ENCODE assay signal across 20 cellular contexts in genomic region chr10:100287756-100288155, GRCh38. TPM values are rescaled to one million over a fixed set of nuclear protein-coding genes. Genes with fewer than 3 reads are reported as not detected.
A peak's percentile ranks its signal among the peaks of the same experiment; 100 is the strongest.
DNase-seq lines count a peak whose midpoint lies in the region; ATAC-seq, FAIRE-seq and TF ChIP-seq lines count a peak whose summit lies in the region.
"Had no signal": no experiment of that assay in that cellular context is flagged by ENCODE, and none has a peak within 500 bp of the region (broad histone marks: within the 10 kb centered on the region; RNA-seq: fewer than 3 reads in every experiment).

No MANE protein-coding gene starts in this region.

- no peak overlapping the region for H2BK5ac ChIP-seq in H1 (ENCODE audit: low read depth, low read length)

- CTCF ChIA-PET in RWPE1 (lab: Yijun Ruan, JAX) (no interaction called here), H1 (lab: Charles Lee; ENCODE audit: partially characterized antibody) (interaction anchor here (1.0 to 1.2 kb wide), 3 partner anchors 10 to 16 kb away, joined by 3 to 4 read pairs (median 4); no protein-coding TSS in a partner anchor)

- no peak overlapping the region for H3K4me2 ChIP-seq in H1 (ENCODE audit: insufficient read depth in 1 of 2, low read depth in 2 of 2, low read length in 2 of 2)

- H3K4ac ChIP-seq in H1 (replicated peaks; ENCODE audit: insufficient read length, low read depth, low read length), result no peak overlapping the region

- H3K36me3 Mint-ChIP-seq in activated T-cell treated with anti-CD3 and anti-CD28 coated beads, Interleukin-2, amount 50 U/mL, for 24 hours (ENCODE audit: low read depth), result peaks cover 19% of the 10 kb centered on the region
- peaks cover 3% of the 10 kb centered on the region for H3K36me3 Mint-ChIP-seq in osteocyte (ENCODE audit: unreplicated experiment)

- H3K9me3 Mint-ChIP-seq in activated T-cell treated with anti-CD3 and anti-CD28 coated beads, Interleukin-2, amount 50 U/mL, for 24 hours, result no peaks in the 10 kb centered on the region
- H3K9me3 Mint-ChIP-seq in osteocyte (ENCODE audit: unreplicated experiment), result no peaks in the 10 kb centered on the region

- no peak for ATAC-seq in HG03565 (IDR thresholded peaks at IDR 0.05; ENCODE audit: unreplicated experiment)
- ATAC-seq: GM12878, PC-3 had no signal

- DNase-seq in activated T-cell treated with anti-CD3 and anti-CD28 coated beads, Interleukin-2, amount 50 U/mL, for 24 hours, result no peak
- no peak for DNase-seq in activated T-cell treated with anti-CD3 and anti-CD28 coated beads for 4 hours
- no peak for DNase-seq in RWPE1 (ENCODE audit: low spot score)
- no peak for DNase-seq in H1 (ENCODE audit: low read depth in 1 of 2, low spot score in 2 of 2)
- no peak for DNase-seq in osteocyte (ENCODE audit: extremely low spot score, unreplicated experiment)
- DNase-seq in NCI-H748 (lab: John Stamatoyannopoulos, UW; ENCODE audit: unreplicated experiment), result no peak
- DNase-seq in GF-D8 (lab: John Stamatoyannopoulos, UW), result no peak
- DNase-seq: adrenal gland, cerebellar nuclear complex, COR-L47, foreskin fibroblast, KBM-7, NCI-H748 treated with DMSO at 0.1 percent for 48 hours, PC-3, psoas muscle, SK-N-SH, uterus had no signal

- H4K20me1 ChIP-seq in H1 (replicated peaks in 1 of 2; ENCODE audit: control insufficient read depth in 1 of 2, insufficient read depth in 2 of 2, low read length in 2 of 2), result no peaks in the 10 kb centered on the region

- H2BK15ac ChIP-seq in H1 (ENCODE audit: low read length), result peak overlapping the region; percentile 37; the same call in 1 of the 2 replicates

- H4K8ac ChIP-seq in H1 (ENCODE audit: extremely low read depth, insufficient read depth, low read length), result no peak overlapping the region

- H2BK20ac ChIP-seq in H1 (ENCODE audit: low read length), result 0 out of 2 replicates have a peak overlapping the region, but pooled peaks have one; percentile 75

- H3K9me3 ChIP-seq in H1 (ENCODE audit: insufficient read depth in 2 of 2, low read depth in 1 of 2, low read length in 1 of 2), result no peaks in the 10 kb centered on the region
- H3K9me3 ChIP-seq: adrenal gland, psoas muscle, SK-N-SH, uterus had no signal

- peaks cover 11% of the 10 kb centered on the region for H3K23me2 ChIP-seq in H1 (ENCODE audit: low read depth, low read length)

- no peak overlapping the region for H2AK5ac ChIP-seq in H1 (ENCODE audit: low read depth, low read length)

- no peak overlapping the region for H2BK120ac ChIP-seq in H1 (replicated peaks; ENCODE audit: low read depth, low read length)

- H3K14ac ChIP-seq in H1 (ENCODE audit: insufficient read length), result no peak overlapping the region

- no peaks in the 10 kb centered on the region for H3K27me3 ChIP-seq in H1 (replicated peaks in 1 of 4; ENCODE audit: control insufficient read depth in 3 of 4, extremely low read depth in 1 of 4, insufficient read depth in 3 of 4, low read length in 3 of 4)
- H3K27me3 ChIP-seq: adrenal gland, uterus had no signal

- H3K36me3 ChIP-seq in H1 (ENCODE audit: control insufficient read depth in 2 of 4, insufficient read depth in 4 of 4, low read length in 3 of 4), result peaks cover 0 to 6% (median 4%) of the 10 kb centered on the region in 4 experiments; a peak in 4 of 8 replicates
- H3K36me3 ChIP-seq: adrenal gland, uterus had no signal

- no peaks in the 10 kb centered on the region for H3K79me1 ChIP-seq in H1 (ENCODE audit: low read depth, low read length)

- no peak for TF ChIP-seq CTCF in RWPE1 (conservative IDR thresholded peaks at IDR 0.05; ENCODE audit: low read depth)
- no peak for TF ChIP-seq CTCF in H1 (IDR thresholded peaks at IDR 0.05; ENCODE audit: control extremely low read depth in 1 of 3, insufficient read depth in 1 of 3, low read depth in 1 of 3, low read length in 3 of 3)
- no peak for TF ChIP-seq CTCF in osteocyte (IDR thresholded peaks at IDR 0.05)

- H3K9ac ChIP-seq in H1 (replicated peaks in 1 of 4; ENCODE audit: extremely low read depth in 1 of 4, low read depth in 3 of 4, low read length in 3 of 4), result no peak overlapping the region

- no peak for FAIRE-seq in H1 (lab: Jason Lieb, UNC)
- FAIRE-seq: GM12878 had no signal

- no peak overlapping the region for H4K91ac ChIP-seq in H1 (replicated peaks; ENCODE audit: insufficient read length, low read length)

- peaks cover 0 to 8% (median 4%) of the 10 kb centered on the region in 4 experiments; a peak in 4 of 7 replicates for H3K4me1 ChIP-seq in H1 (replicated peaks in 1 of 4; ENCODE audit: control insufficient read depth in 3 of 4, insufficient read depth in 4 of 4, low read length in 3 of 4)

- peaks cover 28% of the 10 kb centered on the region for H3K4me1 Mint-ChIP-seq in activated T-cell treated with anti-CD3 and anti-CD28 coated beads, Interleukin-2, amount 50 U/mL, for 24 hours (ENCODE audit: low read depth)
- peaks cover 22% of the 10 kb centered on the region for H3K4me1 Mint-ChIP-seq in osteocyte (ENCODE audit: unreplicated experiment)

- no peak for TF ChIP-seq POLR2A in H1 (IDR thresholded peaks at IDR 0.05; ENCODE audit: control extremely low read depth in 1 of 2, low read depth in 2 of 2, low read length in 2 of 2)

- H3K27ac ChIP-seq in RWPE1 (peak overlapping the region; percentile 98), H1 (ENCODE audit: low read depth, low read length) (no peak overlapping the region)
- H3K27ac ChIP-seq: HL-60 had no signal

- H4K5ac ChIP-seq in H1 (ENCODE audit: insufficient read length, low read depth, low read length), result no peak overlapping the region

- no peak overlapping the region for H3K4me3 ChIP-seq in H1 (ENCODE audit: extremely low read depth in 1 of 4, insufficient read depth in 2 of 4, low read depth in 3 of 4, low read length in 4 of 4)
- H3K4me3 ChIP-seq: adrenal gland had no signal

- H3K56ac ChIP-seq in H1 (replicated peaks; ENCODE audit: insufficient read length, low read depth, low read length), result no peak overlapping the region

- no peak overlapping the region for H3K23ac ChIP-seq in H1 (ENCODE audit: insufficient read length)

- H3K27me3 Mint-ChIP-seq in activated T-cell treated with anti-CD3 and anti-CD28 coated beads, Interleukin-2, amount 50 U/mL, for 24 hours, result peaks cover 2% of the 10 kb centered on the region
- H3K27me3 Mint-ChIP-seq in osteocyte (ENCODE audit: unreplicated experiment), result peaks cover 20% of the 10 kb centered on the region

- no peak for TF ChIP-seq EP300 in H1 (IDR thresholded peaks at IDR 0.05; ENCODE audit: borderline replicate concordance in 1 of 2, low read depth in 2 of 2, low read length in 2 of 2)

- WGBS in H1 (ENCODE audit: extremely low coverage in 1 of 2, insufficient coverage in 1 of 2, insufficient read length in 1 of 2, insufficient replicate concordance in 2 of 2, low coverage in 1 of 2, low lambda C conversion rate in 2 of 2, missing lambda C conversion rate in 1 of 2), 2 experiments, result 96% methylated on average over 6 of the region's 6 CpGs; no CpG with 5 or more reads in 1 of the 2 experiments

- H3K27ac Mint-ChIP-seq in activated T-cell treated with anti-CD3 and anti-CD28 coated beads, Interleukin-2, amount 50 U/mL, for 24 hours, result peak overlapping the region; percentile 53
- H3K27ac Mint-ChIP-seq in osteocyte (ENCODE audit: unreplicated experiment), result peak overlapping the region; percentile 56

- H3K4me3 Mint-ChIP-seq in activated T-cell treated with anti-CD3 and anti-CD28 coated beads, Interleukin-2, amount 50 U/mL, for 24 hours, result no peak overlapping the region
- H3K4me3 Mint-ChIP-seq in osteocyte (ENCODE audit: unreplicated experiment), result no peak overlapping the region

- no peak for TF ChIP-seq RAD21 in H1 (IDR thresholded peaks at IDR 0.05 in 1 of 2, conservative IDR thresholded peaks at IDR 0.05 in 1 of 2; ENCODE audit: low read depth in 2 of 2, low read length in 2 of 2)

- H2AFZ ChIP-seq in H1 (ENCODE audit: low read length), result no peak overlapping the region

- POLR2A ChIA-PET in RWPE1 (lab: Yijun Ruan, JAX; ENCODE audit: low non-redundant PET) (no interaction called here), H1 (lab: Charles Lee; ENCODE audit: partially characterized antibody) (interaction anchor here (1.0 to 2.6 kb wide), 3 partner anchors 10 to 411 kb away, joined by 3 to 20 read pairs (median 3); no protein-coding TSS in a partner anchor)

- no peak overlapping the region for H2BK12ac ChIP-seq in H1 (ENCODE audit: low read depth, low read length)

- peaks cover 7 to 32% of the 10 kb centered on the region in 2 experiments; a peak in 3 of 4 replicates for H3K79me2 ChIP-seq in H1 (ENCODE audit: control insufficient read depth in 1 of 2, insufficient read depth in 2 of 2, low read length in 2 of 2)

- no peak overlapping the region for H3K18ac ChIP-seq in H1 (ENCODE audit: extremely low read depth, low read length)

RNA-seq across cellular contexts. Expression of gene BLOC1S2, which starts 1.3 kb away (rescaled TPM):
- total RNA-seq in H1 (2021; fragmentation: NEBNext Ultra II Directional; extraction: Animal tissue kit (Norgen Biotek cat#: 25700)), result 46.5 and 50.6 TPM in 2 replicates
- 13.4 and 25.1 TPM in 2 replicates for polyA plus RNA-seq in H1 (2011; rRNA removed)
- polyA plus RNA-seq in H1 (2011; cell fraction: cytosol; rRNA removed), result 39.6 TPM
- 16.9 TPM for polyA plus RNA-seq in H1 (2011; cell fraction: nucleus; rRNA removed)
- polyA plus RNA-seq in H1 (2012, experiment 1 of 2), result 43.8 to 59.5 TPM (median 48.3 TPM) in 4 replicates
- 8.6 TPM for polyA plus RNA-seq in H1 (2012, experiment 2 of 2)
- 53.1 TPM for polyA plus RNA-seq in H1 (2013, experiment 1 of 2)
- polyA plus RNA-seq in H1 (2013, experiment 2 of 2), result 58.3 TPM
- 6.0 and 14.4 TPM in 2 replicates for polyA minus RNA-seq in H1 (2011; rRNA and poly(A)+ RNA removed)
- 10.1 TPM for polyA minus RNA-seq in H1 (2011; cell fraction: cytosol; rRNA and poly(A)+ RNA removed)
- polyA minus RNA-seq in H1 (2011; cell fraction: nucleus; rRNA and poly(A)+ RNA removed), result 12.1 TPM
- total RNA-seq in osteocyte, result 23.7 and 27.5 TPM in 2 replicates

RNA-seq across cellular contexts. Expression of gene CWF19L1, which starts 20.3 kb away (rescaled TPM):
- 29.9 and 30.1 TPM in 2 replicates for total RNA-seq in H1 (2021; fragmentation: NEBNext Ultra II Directional; extraction: Animal tissue kit (Norgen Biotek cat#: 25700))
- polyA plus RNA-seq in H1 (2011; rRNA removed), result 8.2 and 11.1 TPM in 2 replicates
- polyA plus RNA-seq in H1 (2011; cell fraction: cytosol; rRNA removed), result 12.7 TPM
- 14.4 TPM for polyA plus RNA-seq in H1 (2011; cell fraction: nucleus; rRNA removed)
- 19.3 to 26.5 TPM (median 21.4 TPM) in 4 replicates for polyA plus RNA-seq in H1 (2012, experiment 1 of 2)
- 20.6 TPM for polyA plus RNA-seq in H1 (2012, experiment 2 of 2)
- 19.0 TPM for polyA plus RNA-seq in H1 (2013, experiment 1 of 2)
- 17.6 TPM for polyA plus RNA-seq in H1 (2013, experiment 2 of 2)
- polyA minus RNA-seq in H1 (2011; rRNA and poly(A)+ RNA removed), result 26.9 and 32.7 TPM in 2 replicates
- 12.6 TPM for polyA minus RNA-seq in H1 (2011; cell fraction: cytosol; rRNA and poly(A)+ RNA removed)
- polyA minus RNA-seq in H1 (2011; cell fraction: nucleus; rRNA and poly(A)+ RNA removed), result 13.0 TPM
- 18.7 and 18.9 TPM in 2 replicates for total RNA-seq in osteocyte

RNA-seq across cellular contexts. Expression of gene PKD2L1, which starts 42.3 kb away (rescaled TPM):
- 0.17 and 0.20 TPM in 2 replicates for total RNA-seq in H1 (2021; fragmentation: NEBNext Ultra II Directional; extraction: Animal tissue kit (Norgen Biotek cat#: 25700))
- polyA plus RNA-seq in H1 (2011; rRNA removed), result 0.20 and 0.33 TPM in 2 replicates
- 0.26 TPM for polyA plus RNA-seq in H1 (2011; cell fraction: cytosol; rRNA removed)
- 0.20 TPM for polyA plus RNA-seq in H1 (2011; cell fraction: nucleus; rRNA removed)
- polyA plus RNA-seq in H1 (2012, experiment 1 of 2), result 0.42 to 0.64 TPM (median 0.56 TPM) in 4 replicates
- polyA plus RNA-seq in H1 (2012, experiment 2 of 2), result not detected
- polyA plus RNA-seq in H1 (2013, experiment 1 of 2), result 0.16 TPM
- 0.17 TPM for polyA plus RNA-seq in H1 (2013, experiment 2 of 2)
- polyA minus RNA-seq in H1 (2011; rRNA and poly(A)+ RNA removed), result 0.22 TPM in 1 of 2 replicates, not detected in the other
- not detected for polyA minus RNA-seq in H1 (2011; cell fraction: cytosol; rRNA and poly(A)+ RNA removed)
- polyA minus RNA-seq in H1 (2011; cell fraction: nucleus; rRNA and poly(A)+ RNA removed), result not detected
- not detected in 2 replicates for total RNA-seq in osteocyte
- total RNA-seq: adrenal gland, PC-3, psoas muscle, uterus had no signal
- polyA plus RNA-seq: psoas muscle, SK-N-SH had no signal

RNA-seq across cellular contexts. Expression of gene CHUK, which starts 58.4 kb away (rescaled TPM):
- 19.3 and 19.4 TPM in 2 replicates for total RNA-seq in H1 (2021; fragmentation: NEBNext Ultra II Directional; extraction: Animal tissue kit (Norgen Biotek cat#: 25700))
- polyA plus RNA-seq in H1 (2011; rRNA removed), result 3.0 and 5.9 TPM in 2 replicates
- polyA plus RNA-seq in H1 (2011; cell fraction: cytosol; rRNA removed), result 9.7 TPM
- polyA plus RNA-seq in H1 (2011; cell fraction: nucleus; rRNA removed), result 3.7 TPM
- polyA plus RNA-seq in H1 (2012, experiment 1 of 2), result 8.2 to 16.4 TPM (median 10.9 TPM) in 4 replicates
- 0.91 TPM for polyA plus RNA-seq in H1 (2012, experiment 2 of 2)
- 10.1 TPM for polyA plus RNA-seq in H1 (2013, experiment 1 of 2)
- polyA plus RNA-seq in H1 (2013, experiment 2 of 2), result 9.4 TPM
- 9.3 and 15.1 TPM in 2 replicates for polyA minus RNA-seq in H1 (2011; rRNA and poly(A)+ RNA removed)
- 9.9 TPM for polyA minus RNA-seq in H1 (2011; cell fraction: cytosol; rRNA and poly(A)+ RNA removed)
- polyA minus RNA-seq in H1 (2011; cell fraction: nucleus; rRNA and poly(A)+ RNA removed), result 13.9 TPM
- 17.8 and 18.6 TPM in 2 replicates for total RNA-seq in osteocyte

RNA-seq across cellular contexts. Expression of gene SCD, which starts 59.3 kb away (rescaled TPM):
- total RNA-seq in H1 (2021; fragmentation: NEBNext Ultra II Directional; extraction: Animal tissue kit (Norgen Biotek cat#: 25700)), result 604 and 621 TPM in 2 replicates
- polyA plus RNA-seq in H1 (2011; rRNA removed), result 372 and 397 TPM in 2 replicates
- polyA plus RNA-seq in H1 (2011; cell fraction: cytosol; rRNA removed), result 289 TPM
- polyA plus RNA-seq in H1 (2011; cell fraction: nucleus; rRNA removed), result 214 TPM
- 318 to 453 TPM (median 393 TPM) in 4 replicates for polyA plus RNA-seq in H1 (2012, experiment 1 of 2)
- polyA plus RNA-seq in H1 (2012, experiment 2 of 2), result 219 TPM
- polyA plus RNA-seq in H1 (2013, experiment 1 of 2), result 934 TPM
- polyA plus RNA-seq in H1 (2013, experiment 2 of 2), result 1,101 TPM
- 618 and 631 TPM in 2 replicates for polyA minus RNA-seq in H1 (2011; rRNA and poly(A)+ RNA removed)
- polyA minus RNA-seq in H1 (2011; cell fraction: cytosol; rRNA and poly(A)+ RNA removed), result 331 TPM
- polyA minus RNA-seq in H1 (2011; cell fraction: nucleus; rRNA and poly(A)+ RNA removed), result 203 TPM
- 77.9 and 81.4 TPM in 2 replicates for total RNA-seq in osteocyte
